Comparison of ENCODE assay signal across 8 cellular contexts in genomic region chr11:93741094-93741881, GRCh38. TPM values are rescaled to one million over a fixed set of nuclear protein-coding genes. Genes with fewer than 3 reads are reported as not detected.
DNase-seq lines count a peak whose midpoint lies in the region; ATAC-seq, FAIRE-seq and TF ChIP-seq lines count a peak whose summit lies in the region.

C11orf54 (plus strand) TSS chr11:93741672; CDS start chr11:93747394, 5,722 bp downstream.
A gene with protein sequence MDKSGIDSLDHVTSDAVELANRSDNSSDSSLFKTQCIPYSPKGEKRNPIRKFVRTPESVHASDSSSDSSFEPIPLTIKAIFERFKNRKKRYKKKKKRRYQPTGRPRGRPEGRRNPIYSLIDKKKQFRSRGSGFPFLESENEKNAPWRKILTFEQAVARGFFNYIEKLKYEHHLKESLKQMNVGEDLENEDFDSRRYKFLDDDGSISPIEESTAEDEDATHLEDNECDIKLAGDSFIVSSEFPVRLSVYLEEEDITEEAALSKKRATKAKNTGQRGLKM (minus strand): TSS chr11:93741495. CDS start chr11:93739304, 2,191 bp downstream.

- H3K27me3 ChIP-seq in AG04450 (ENCODE audit: control insufficient read depth, insufficient read depth, low read length) (no peaks in the 10 kb centered on the region), bronchial epithelial cell (ENCODE audit: control insufficient read depth, insufficient read depth, low read length) (no peaks in the 10 kb centered on the region)

- POLR2A ChIA-PET in AG04450 (lab: Yijun Ruan, JAX) = interaction anchor here (0.7 to 5.0 kb wide), 9 partner anchors 10 to 388 kb away, joined by 3 to 80 read pairs (median 5); partner anchors contain the start of genes MED17 and PANX1

- peak within 1 kb of the TSS; percentile 96 for H3K27ac ChIP-seq in AG04450 (ENCODE audit: low read depth, low read length)

- peaks cover 7% of the 10 kb centered on the region for H3K36me3 ChIP-seq in bronchial epithelial cell (ENCODE audit: control insufficient read depth, insufficient read depth, low read length)

- peak; percentile 91 for ATAC-seq in GM18907 (IDR thresholded peaks at IDR 0.05; ENCODE audit: unreplicated experiment)
- ATAC-seq in HG03159 (IDR thresholded peaks at IDR 0.05; ENCODE audit: unreplicated experiment) = peak; percentile 87

- H3K9me3 ChIP-seq in AG04450 (ENCODE audit: control insufficient read depth, insufficient read depth, low read length) = no peaks in the 10 kb centered on the region; the same call in 1 of the 2 replicates

- DNase-seq in AG04450 (ENCODE audit: low read depth, low spot score) (peak; percentile 96), NCI-H2227 treated with DMSO at 0.1 percent for 48 hours (lab: John Stamatoyannopoulos, UW) (peak; percentile 84), bronchial epithelial cell (ENCODE audit: low read depth) (peak; percentile 93), iPS-NIHi7 (ENCODE audit: extremely low spot score) (peak; percentile 91), smooth muscle cell of the brain vasculature (ENCODE audit: low read depth, low spot score) (peak; percentile 94)

- no peak for FAIRE-seq in bronchial epithelial cell (lab: Jason Lieb, UNC)

- peak within 1 kb of the TSS; percentile 74 for H3K4me3 ChIP-seq in AG04450 (ENCODE audit: low read depth, low read length)
- peak within 1 kb of the TSS; percentile 93 for H3K4me3 ChIP-seq in WI38 (ENCODE audit: low read depth, low read length)
- H3K4me3 ChIP-seq in bronchial epithelial cell (ENCODE audit: low read depth, low read length) = peak within 1 kb of the TSS; percentile 74

- TF ChIP-seq CTCF in AG04450 (IDR thresholded peaks at IDR 0.05; ENCODE audit: low read depth, low read length) (no peak), WI38 (IDR thresholded peaks at IDR 0.05; ENCODE audit: low read depth, low read length) (no peak), bronchial epithelial cell (IDR thresholded peaks at IDR 0.05; ENCODE audit: insufficient read depth, low read length, severe bottlenecking) (no peak)

- CTCF ChIA-PET in AG04450 (lab: Charles Lee) = interaction anchor here (0.8 to 1.6 kb wide), 4 partner anchors 14 to 153 kb away, joined by 3 to 4 read pairs (median 3); no protein-coding TSS in a partner anchor

RNA-seq across cellular contexts. Expression of gene C11orf54, which starts in this region (rescaled TPM):
- 21.2 and 28.0 TPM in 2 replicates for polyA plus RNA-seq in AG04450 (2011; rRNA removed)
- polyA minus RNA-seq in AG04450 (2011; rRNA and poly(A)+ RNA removed) = 5.6 and 8.9 TPM in 2 replicates
- 19.7 and 23.6 TPM in 2 replicates for total RNA-seq in bronchial epithelial cell

RNA-seq across cellular contexts. Expression of the second gene that starts in this region (rescaled TPM):
- polyA plus RNA-seq in AG04450 (2011; rRNA removed) = 106 and 151 TPM in 2 replicates
- 51.2 and 87.5 TPM in 2 replicates for polyA minus RNA-seq in AG04450 (2011; rRNA and poly(A)+ RNA removed)
- 139 and 160 TPM in 2 replicates for total RNA-seq in bronchial epithelial cell

Comparison
In these comparisons a context has a peak if more than half of its experiments do, and no peak if none do; other contexts are left out.
1. Peak in every context shown above with its lines: DNase-seq, ATAC-seq, H3K4me3 ChIP-seq and H3K27ac ChIP-seq.